ENCODE assay signal across 16 cellular contexts in genomic region chr2:55224761-55225261, GRCh38. TPM values are rescaled to one million over a fixed set of nuclear protein-coding genes. Genes with fewer than 3 reads are reported as not detected.
DNase-seq lines count a peak whose midpoint lies in the region; ATAC-seq and TF ChIP-seq lines count a peak whose summit lies in the region.
"Had no signal": no experiment of that assay in that cellular context is flagged by ENCODE, and none has a peak within 500 bp of the region (broad histone marks: within the 10 kb centered on the region; RNA-seq: fewer than 3 reads in every experiment).

No MANE protein-coding gene starts in this region.

- 82% methylated on average over 19 of the region's 19 CpGs for WGBS in mesenchymal stem cell

- H2BK5ac ChIP-seq in mesenchymal stem cell (ENCODE audit: low read depth, low read length, poor library complexity, severe bottlenecking): no peak overlapping the region

- no peak overlapping the region for H3K23ac ChIP-seq in mesenchymal stem cell (ENCODE audit: low read length in 2 of 2)

- H3K4ac ChIP-seq in mesenchymal stem cell (ENCODE audit: low read depth in 1 of 2, low read length in 2 of 2): peak overlapping the region; percentile 35 to 60

- DNase-seq in natural killer cell: no peak
- DNase-seq in natural killer cell treated with Interleukin-12 subunit alpha and Interleukin-12 subunit beta and Interleukin-15 and Interleukin-18, amount 100 ng/mL, for 72 hours (ENCODE audit: low spot score): no peak
- peak; percentile 14 for DNase-seq in cerebellum (ENCODE audit: low spot score)
- no peak for DNase-seq in mesenchymal stem cell
- DNase-seq in Ammon's horn (ENCODE audit: low spot score): no peak
- DNase-seq in NCI-H2081 treated with DMSO at 0.1 percent for 48 hours (lab: John Stamatoyannopoulos, UW): no peak
- DNase-seq: activated CD4-positive, alpha-beta T cell treated with anti-CD3 and anti-CD28 coated beads, Interleukin-2, amount 50 U/mL, for 48 hours; DND-41; esophagus squamous epithelium; HCEC 1CT; midbrain; NCI-H345; uterus had no signal

- H3K27me3 Mint-ChIP-seq in natural killer cell (ENCODE audit: low read depth in 2 of 2): no peaks in the 10 kb centered on the region
- no peaks in the 10 kb centered on the region for H3K27me3 Mint-ChIP-seq in natural killer cell treated with Interleukin-12 subunit alpha and Interleukin-12 subunit beta and Interleukin-15 and Interleukin-18, amount 100 ng/mL, for 72 hours
- H3K27me3 Mint-ChIP-seq: central memory CD8-positive, alpha-beta T cell had no signal

- H3K36me3 Mint-ChIP-seq in natural killer cell: no peaks in the 10 kb centered on the region
- H3K36me3 Mint-ChIP-seq in natural killer cell treated with Interleukin-12 subunit alpha and Interleukin-12 subunit beta and Interleukin-15 and Interleukin-18, amount 100 ng/mL, for 72 hours: no peaks in the 10 kb centered on the region

- no peaks in the 10 kb centered on the region for H3K9me3 ChIP-seq in mesenchymal stem cell (ENCODE audit: control insufficient read depth, low read length)
- H3K9me3 ChIP-seq: esophagus squamous epithelium, uterus had no signal

- H3K27ac Mint-ChIP-seq in natural killer cell: peak overlapping the region; percentile 32 to 78
- H3K27ac Mint-ChIP-seq in natural killer cell treated with Interleukin-12 subunit alpha and Interleukin-12 subunit beta and Interleukin-15 and Interleukin-18, amount 100 ng/mL, for 72 hours: no peak overlapping the region

- H3K27ac ChIP-seq in mesenchymal stem cell (ENCODE audit: low read length, poor library complexity, severe bottlenecking): no peak overlapping the region

- H3K14ac ChIP-seq in mesenchymal stem cell (ENCODE audit: low read length in 2 of 2): no peak overlapping the region

- H2BK15ac ChIP-seq in mesenchymal stem cell (ENCODE audit: low read depth, poor library complexity, severe bottlenecking): no peak overlapping the region

- ATAC-seq in natural killer cell: no peak
- no peak for ATAC-seq in natural killer cell treated with Interleukin-12 subunit alpha and Interleukin-12 subunit beta and Interleukin-15 and Interleukin-18, amount 100 ng/mL, for 72 hours
- no peak for ATAC-seq in GM18498 (IDR thresholded peaks at IDR 0.05; ENCODE audit: unreplicated experiment)
- no peak for ATAC-seq in HG03469 (IDR thresholded peaks at IDR 0.05; ENCODE audit: unreplicated experiment)

- no peak for TF ChIP-seq CTCF in natural killer cell (IDR thresholded peaks at IDR 0.05)

- H3K4me1 ChIP-seq in mesenchymal stem cell (ENCODE audit: control insufficient read depth, insufficient read depth, low read depth, low read length): peaks cover 3% of the 10 kb centered on the region
- H3K4me1 ChIP-seq: uterus had no signal

- H2AK5ac ChIP-seq in mesenchymal stem cell (ENCODE audit: low read length, severe bottlenecking): no peak overlapping the region

- no peak overlapping the region for H2BK120ac ChIP-seq in mesenchymal stem cell (ENCODE audit: low read depth, low read length)

- H3K4me2 ChIP-seq in mesenchymal stem cell (ENCODE audit: low read length, poor library complexity, severe bottlenecking): no peak overlapping the region

- no peaks in the 10 kb centered on the region for H3K27me3 ChIP-seq in mesenchymal stem cell (ENCODE audit: control insufficient read depth in 1 of 2, insufficient read depth in 1 of 2, low read length in 2 of 2)
- H3K27me3 ChIP-seq: esophagus squamous epithelium, uterus had no signal

- peaks cover 24% of the 10 kb centered on the region for H3K79me1 ChIP-seq in mesenchymal stem cell (replicated peaks; ENCODE audit: low read length, poor library complexity, severe bottlenecking)

- H3K18ac ChIP-seq in mesenchymal stem cell (ENCODE audit: low read depth in 1 of 2, low read length in 2 of 2): no peak overlapping the region

- no peak overlapping the region for H3K9ac ChIP-seq in mesenchymal stem cell (ENCODE audit: low read length)

- no peak overlapping the region for H4K8ac ChIP-seq in mesenchymal stem cell (ENCODE audit: low read length)

- intact Hi-C loops in natural killer cell (cut with micrococcal nuclease): no loop called here

- H2AFZ ChIP-seq in mesenchymal stem cell (ENCODE audit: low read depth, low read length): no peak overlapping the region

- H4K91ac ChIP-seq in mesenchymal stem cell (ENCODE audit: low read length): peak overlapping the region; percentile 25

- peak overlapping the region in 1 of 2 experiments; percentile 89 for H2BK12ac ChIP-seq in mesenchymal stem cell (ENCODE audit: low read length in 2 of 2)

- peaks cover 15 to 16% of the 10 kb centered on the region in 2 donors for H3K4me1 Mint-ChIP-seq in natural killer cell
- peaks cover 22 to 26% of the 10 kb centered on the region in 2 donors for H3K4me1 Mint-ChIP-seq in natural killer cell treated with Interleukin-12 subunit alpha and Interleukin-12 subunit beta and Interleukin-15 and Interleukin-18, amount 100 ng/mL, for 72 hours (ENCODE audit: low read depth in 2 of 2)

- no peaks in the 10 kb centered on the region for H3K9me3 Mint-ChIP-seq in natural killer cell
- no peaks in the 10 kb centered on the region for H3K9me3 Mint-ChIP-seq in natural killer cell treated with Interleukin-12 subunit alpha and Interleukin-12 subunit beta and Interleukin-15 and Interleukin-18, amount 100 ng/mL, for 72 hours

- H3K4me3 Mint-ChIP-seq in natural killer cell: no peak overlapping the region
- no peak overlapping the region for H3K4me3 Mint-ChIP-seq in natural killer cell treated with Interleukin-12 subunit alpha and Interleukin-12 subunit beta and Interleukin-15 and Interleukin-18, amount 100 ng/mL, for 72 hours

- peaks cover 8 to 26% of the 10 kb centered on the region in 2 experiments for H3K36me3 ChIP-seq in mesenchymal stem cell (ENCODE audit: control insufficient read depth in 1 of 2, insufficient read depth in 2 of 2, low read depth in 1 of 2, low read length in 2 of 2)
- H3K36me3 ChIP-seq: esophagus squamous epithelium, uterus had no signal

- H3K4me3 ChIP-seq in mesenchymal stem cell (ENCODE audit: insufficient read depth in 1 of 2, low read depth in 1 of 2, low read length in 2 of 2): no peak overlapping the region
- H3K4me3 ChIP-seq: esophagus squamous epithelium, uterus had no signal

RNA-seq across cellular contexts. Expression of gene CLHC1, which starts 7.3 kb away (rescaled TPM):
- total RNA-seq in natural killer cell: 10 to 100 TPM in 1 of 3 donors, 1 to 10 TPM in 2; 5.6 to 14.9 (median 6.3) TPM
- total RNA-seq in natural killer cell treated with Interleukin-12 subunit alpha and Interleukin-12 subunit beta and Interleukin-15 and Interleukin-18, amount 100 ng/mL, for 72 hours: 10 to 100 TPM in 1 of 2 donors, 1 to 10 TPM in 1; 9.7 to 13.1 TPM
- 51.1 TPM for total RNA-seq in cerebellum
- polyA plus RNA-seq in mesenchymal stem cell (2013, experiment 1 of 2): 5.2 TPM
- polyA plus RNA-seq in mesenchymal stem cell (2013, experiment 2 of 2): 5.0 TPM

RNA-seq across cellular contexts. Expression of gene RPS27A, which starts 7.7 kb away (rescaled TPM):
- total RNA-seq in natural killer cell (1,000 to 10,000 TPM in 1 of 3 donors, 100 to 1,000 TPM in 2; 830 to 1,009 (median 939) TPM), cerebellum (466 TPM)
- 100 to 1,000 TPM; 746 to 804 TPM for total RNA-seq in natural killer cell treated with Interleukin-12 subunit alpha and Interleukin-12 subunit beta and Interleukin-15 and Interleukin-18, amount 100 ng/mL, for 72 hours
- 1,882 TPM for polyA plus RNA-seq in mesenchymal stem cell (2013, experiment 1 of 2)
- 1,945 TPM for polyA plus RNA-seq in mesenchymal stem cell (2013, experiment 2 of 2)

RNA-seq across cellular contexts. Expression of gene MTIF2, which starts 44.2 kb away (rescaled TPM):
- 10 to 100 TPM; 19.8 to 26.6 (median 20.8) TPM for total RNA-seq in natural killer cell
- total RNA-seq in natural killer cell treated with Interleukin-12 subunit alpha and Interleukin-12 subunit beta and Interleukin-15 and Interleukin-18, amount 100 ng/mL, for 72 hours: 10 to 100 TPM; 33.9 to 39.4 TPM
- 14.6 TPM for total RNA-seq in cerebellum
- polyA plus RNA-seq in mesenchymal stem cell (2013, experiment 1 of 2): 22.4 TPM
- polyA plus RNA-seq in mesenchymal stem cell (2013, experiment 2 of 2): 22.1 TPM

Comparison
In these comparisons a context has a peak if more than half of its experiments do, and no peak if none do; other contexts are left out.
1. H3K27ac Mint-ChIP-seq: peak in natural killer cell (2 of 2); none in natural killer cell treated with Interleukin-12 subunit alpha and Interleukin-12 subunit beta and Interleukin-15 and Interleukin-18, amount 100 ng/mL, for 72 hours (0 of 2).